8 cellular contexts compared by ENCODE assay signal in genomic region chr11:7571640-7572000, GRCh38. TPM values are rescaled to one million over a fixed set of nuclear protein-coding genes. Genes with fewer than 3 reads are reported as not detected.
A peak's percentile ranks its signal among the peaks of the same experiment; 100 is the strongest.
DNase-seq lines count a peak whose midpoint lies in the region; ATAC-seq, FAIRE-seq and TF ChIP-seq lines count a peak whose summit lies in the region.

No MANE protein-coding gene starts in this region.

- POLR2A ChIA-PET in A549 (lab: Yijun Ruan, JAX) = interaction anchor here (0.9 to 2.0 kb wide), 4 partner anchors 29 to 415 kb away, joined by 4 to 14 read pairs (median 6); partner anchors contain the start of gene EIF3F

- no peak for TF ChIP-seq EP300 in A549 (IDR thresholded peaks at IDR 0.05)

- WGBS in A549 (ENCODE audit: missing lambda C conversion rate) = 3% methylated on average over 4 of the region's 4 CpGs

- peak; percentile 75 to 83 for ATAC-seq in A549
- ATAC-seq in GM19351 (IDR thresholded peaks at IDR 0.05; ENCODE audit: unreplicated experiment) = no peak
- ATAC-seq in HG02571 (IDR thresholded peaks at IDR 0.05; ENCODE audit: unreplicated experiment) = no peak

- H3K27me3 ChIP-seq in adipocyte (replicated peaks; ENCODE audit: control insufficient read depth, insufficient read depth, low read length) = no peaks in the 10 kb centered on the region
- no peaks in the 10 kb centered on the region for H3K27me3 ChIP-seq in left ventricle myocardium inferior (ENCODE audit: low read depth)

- intact Hi-C loops in left ventricle myocardium inferior (cut with micrococcal nuclease) = loop anchor here (10.0 kb wide), 1 partner anchor 83 kb away; no protein-coding TSS in a partner anchor

- H3K9me3 ChIP-seq in A549 (peaks cover 10% of the 10 kb centered on the region; the same call in 1 of the 3 replicates), adipocyte (ENCODE audit: control insufficient read depth, low read length) (peaks cover 6% of the 10 kb centered on the region), left ventricle myocardium inferior (replicated peaks) (peaks cover 4% of the 10 kb centered on the region)

- no peak for TF ChIP-seq POLR2A in A549 (IDR thresholded peaks at IDR 0.05; ENCODE audit: low read length)

- TF ChIP-seq CTCF in A549 (IDR thresholded peaks at IDR 0.05) = peak; percentile 98
- TF ChIP-seq CTCF in GM12875 (IDR thresholded peaks at IDR 0.05; ENCODE audit: borderline replicate concordance, insufficient read depth, low read depth, low read length) = peak; percentile 77
- TF ChIP-seq CTCF in left ventricle myocardium inferior (IDR thresholded peaks at IDR 0.05; ENCODE audit: borderline replicate concordance) = peak; percentile 97

- no peak for FAIRE-seq in A549 (lab: Jason Lieb, UNC)

- H3K36me3 ChIP-seq in adipocyte (ENCODE audit: control insufficient read depth, insufficient read depth, low read length, severe bottlenecking) (peaks cover 9% of the 10 kb centered on the region), left ventricle myocardium inferior (peaks cover 3% of the 10 kb centered on the region)

- H3K4me3 ChIP-seq in A549 (no peak overlapping the region), GM12875 (ENCODE audit: low read depth, low read length) (no peak overlapping the region), adipocyte (ENCODE audit: low read length) (no peak overlapping the region), left ventricle myocardium inferior (no peak overlapping the region)

- H3K4me1 ChIP-seq in A549 (peaks cover 56% of the 10 kb centered on the region), adipocyte (ENCODE audit: control insufficient read depth, insufficient read depth, low read length) (peaks cover 45% of the 10 kb centered on the region), left ventricle myocardium inferior (peaks cover 28% of the 10 kb centered on the region)

- CTCF ChIA-PET in A549 (lab: Yijun Ruan, JAX) = interaction anchor here (0.6 to 12.5 kb wide), 60 partner anchors 8 to 534 kb away, joined by 3 to 290 read pairs (median 6); partner anchors contain the start of genes CYB5R2 and PPFIBP2

- peak overlapping the region; percentile 45 for H3K9ac ChIP-seq in adipocyte (ENCODE audit: low read length)

- peak overlapping the region; percentile 75 for H3K4me2 ChIP-seq in A549

- DNase-seq in A549 (ENCODE audit: low read depth in 1 of 2, low spot score in 1 of 2) (peak; percentile 74 to 79), NCI-H187 treated with DMSO at 0.1 percent for 48 hours (lab: John Stamatoyannopoulos, UW) (peak; percentile 66), adipocyte (ENCODE audit: low read depth) (peak; percentile 91), left ventricle myocardium inferior (peak; percentile 65), putamen (ENCODE audit: low spot score) (peak; percentile 79)

- peak; percentile 98 to 99 for TF ChIP-seq RAD21 in A549 (conservative IDR thresholded peaks at IDR 0.05 in 1 of 2, IDR thresholded peaks at IDR 0.05 in 1 of 2)

- H3K27ac ChIP-seq in A549 (peak overlapping the region; percentile 85 to 88), left ventricle myocardium inferior (replicated peaks) (peak overlapping the region; percentile 56)

TF ChIP-seq in A549, 52 proteins besides CTCF, POLR2A, EP300 and RAD21:
- TF ChIP-seq MAZ (IDR thresholded peaks at IDR 0.05; ENCODE audit: borderline replicate concordance, low read depth, low read length) (no peak), SMC3 (IDR thresholded peaks at IDR 0.05) (peak; percentile 98), MAX (IDR thresholded peaks at IDR 0.05) (peak; percentile 24; the same call in 1 of the 2 replicates), HMGXB4 (CRISPR knock-in tag; IDR thresholded peaks at IDR 0.05; ENCODE audit: borderline replicate concordance) (no peak)

RNA-seq across cellular contexts. Expression of gene PPFIBP2, which starts 57.8 kb away (rescaled TPM):
- 32.5 and 58.4 TPM in 2 replicates for polyA plus RNA-seq in A549 (2011; rRNA removed)
- 12.3 and 14.3 TPM in 2 replicates for polyA plus RNA-seq in A549 (2012; cell fraction: cytosol; rRNA removed)
- 30.6 and 40.6 TPM in 2 replicates for polyA plus RNA-seq in A549 (2012; cell fraction: nucleus; rRNA removed)
- 12.1 to 16.2 TPM (median 13.4 TPM) in 3 replicates for polyA plus RNA-seq in A549 (2017; fragmentation: RNase III; extraction: RNeasy Plus Mini Kit Qiagen cat#74134 plus additional on column Dnase treatment)
- polyA minus RNA-seq in A549 (2011; rRNA and poly(A)+ RNA removed) = 55.9 and 77.1 TPM in 2 replicates
- total RNA-seq in left ventricle myocardium inferior = 19.2 TPM

Comparison
In these comparisons a context has a peak if more than half of its experiments do, and no peak if none do; other contexts are left out.
1. ATAC-seq: peak in A549 (2 of 2); none in GM19351 (single experiment) and HG02571 (single experiment).
2. Peak in every context shown above with its lines, with median percentiles within 50 percentile points of each other: DNase-seq and CTCF ChIP-seq.